24 cellular contexts compared by ENCODE assay signal in the genomic region with DNA sequence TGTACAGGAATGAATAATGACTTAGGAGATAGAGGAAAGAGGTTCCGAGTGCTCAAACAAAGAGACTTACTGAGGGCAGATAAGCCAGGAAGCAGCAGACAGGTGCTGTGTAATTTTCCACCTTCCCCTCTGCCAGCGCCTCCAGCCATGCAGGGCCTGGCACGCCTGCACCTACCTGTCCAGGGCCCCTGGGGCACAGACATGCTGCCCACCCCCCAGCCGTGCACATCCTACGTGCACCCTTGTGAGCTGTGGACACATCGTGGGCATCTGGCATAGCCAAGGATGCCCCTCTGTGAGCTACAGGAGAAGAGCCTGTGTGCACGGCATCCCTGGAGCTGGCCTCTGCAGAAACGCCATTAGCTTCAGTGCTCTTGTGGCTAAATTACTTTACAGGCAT. TPM values are rescaled to one million over a fixed set of nuclear protein-coding genes. Genes with fewer than 3 reads are reported as not detected.
"Had no signal": no experiment of that assay in that cellular context is flagged by ENCODE, and none has a peak within 500 bp of the region (broad histone marks: within the 10 kb centered on the region; RNA-seq: fewer than 3 reads in every experiment).

No MANE protein-coding gene starts in this region.

- H3K27ac Mint-ChIP-seq: dendritic cell treated with granulocyte-macrophage colony-stimulating factor and Interleukin-4, amounts not matched to agents 40 ng/mL and 50 ng/mL, for 4 days; memory B cell had no signal

- H3K4me1 Mint-ChIP-seq: immature natural killer cell, memory B cell had no signal

- H3K9me3 Mint-ChIP-seq: dendritic cell treated with granulocyte-macrophage colony-stimulating factor and Interleukin-4, amounts not matched to agents 40 ng/mL and 50 ng/mL, for 4 days had no signal

- DNase-seq: cortex of kidney; effector CD4-positive, alpha-beta T cell; effector memory CD4-positive, alpha-beta T cell; foreskin keratinocyte; heart left ventricle; hypothalamus; immature natural killer cell; islet precursor cell; kidney; kidney glomerular epithelial cell; left colon; left ventricle myocardium inferior; mammary epithelial cell; mesendoderm; midbrain had no signal

- H3K4me3 Mint-ChIP-seq: dendritic cell treated with granulocyte-macrophage colony-stimulating factor and Interleukin-4, amounts not matched to agents 40 ng/mL and 50 ng/mL, for 4 days; immature natural killer cell; memory B cell had no signal

- H3K36me3 Mint-ChIP-seq: immature natural killer cell, memory B cell had no signal

- ATAC-seq: foreskin keratinocyte, gastroesophageal sphincter, heart left ventricle, left colon, left lobe of liver had no signal

RNA-seq across cellular contexts. Expression of gene SMOC2, which starts 7.1 kb away (rescaled TPM):
- total RNA-seq: dermis microvascular lymphatic vessel endothelial cell, endothelial cell of umbilical vein, fibroblast of lung, fibroblast of villous mesenchyme, mammary epithelial cell, mononuclear cell had no signal
